1 cellular context compared by ENCODE assay signal in the genomic region with DNA sequence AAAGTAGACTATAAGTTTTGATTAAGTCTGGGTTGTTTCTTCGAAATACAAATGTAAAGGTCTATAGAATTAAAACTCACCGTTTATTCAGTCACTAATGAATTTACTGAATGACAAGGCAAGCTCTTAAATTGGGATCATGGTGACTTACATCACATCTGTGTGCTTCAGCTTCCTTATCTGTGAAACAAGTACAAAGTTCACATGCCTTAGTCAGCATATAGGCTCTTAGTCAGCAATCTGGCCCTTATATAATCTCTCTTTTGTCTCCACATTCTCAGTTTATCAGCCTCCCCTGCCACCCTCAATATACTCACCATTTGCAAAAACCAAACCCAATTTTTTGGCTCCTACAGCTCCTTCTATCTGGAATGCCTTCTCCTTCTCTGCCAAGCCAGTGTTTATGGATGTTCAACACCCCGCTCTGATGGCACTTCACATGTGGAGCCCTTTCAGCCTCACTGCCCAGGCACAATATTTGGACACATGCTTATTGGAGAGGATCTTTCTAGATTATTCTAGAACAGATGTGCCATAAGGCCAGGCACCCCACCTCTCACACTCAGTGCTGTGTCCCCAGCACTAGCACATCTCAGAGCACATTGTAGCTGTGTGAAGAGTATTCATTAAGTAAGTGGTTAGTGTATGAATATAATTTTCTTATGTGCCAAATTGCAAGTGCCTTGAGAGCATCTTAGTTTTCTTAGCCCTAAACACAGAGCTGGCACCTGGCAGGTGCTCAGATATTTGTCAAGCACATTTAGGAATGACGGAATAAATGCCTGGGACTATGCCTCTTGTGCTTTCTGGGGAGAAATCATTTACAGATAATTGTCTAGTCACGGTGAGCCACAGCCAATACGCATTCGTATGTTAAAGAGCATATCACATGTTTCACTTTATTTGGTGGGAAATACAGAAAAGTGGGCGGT.
TF ChIP-seq lines count a peak whose summit lies in the region.

No MANE protein-coding gene starts in this region.

TF ChIP-seq in HepG2, 621 proteins besides CTCF, POLR2A, EP300 and RAD21 (continued from another document and continues in another):
- TF ChIP-seq, protein P1, sequence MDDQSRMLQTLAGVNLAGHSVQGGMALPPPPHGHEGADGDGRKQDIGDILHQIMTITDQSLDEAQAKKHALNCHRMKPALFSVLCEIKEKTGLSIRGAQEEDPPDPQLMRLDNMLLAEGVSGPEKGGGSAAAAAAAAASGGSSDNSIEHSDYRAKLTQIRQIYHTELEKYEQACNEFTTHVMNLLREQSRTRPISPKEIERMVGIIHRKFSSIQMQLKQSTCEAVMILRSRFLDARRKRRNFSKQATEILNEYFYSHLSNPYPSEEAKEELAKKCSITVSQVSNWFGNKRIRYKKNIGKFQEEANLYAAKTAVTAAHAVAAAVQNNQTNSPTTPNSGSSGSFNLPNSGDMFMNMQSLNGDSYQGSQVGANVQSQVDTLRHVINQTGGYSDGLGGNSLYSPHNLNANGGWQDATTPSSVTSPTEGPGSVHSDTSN (CRISPR knock-in tag; IDR thresholded peaks at IDR 0.05; ENCODE audit: borderline replicate concordance): no peak
- no peak for TF ChIP-seq MXD4 (CRISPR knock-in tag; IDR thresholded peaks at IDR 0.05)
- TF ChIP-seq ZNF761 (CRISPR knock-in tag; conservative IDR thresholded peaks at IDR 0.05): no peak
- TF ChIP-seq ZNF251 (CRISPR knock-in tag; IDR thresholded peaks at IDR 0.05): no peak
- no peak for TF ChIP-seq ZBTB7A (CRISPR knock-in tag; IDR thresholded peaks at IDR 0.05)
- TF ChIP-seq, protein P2, sequence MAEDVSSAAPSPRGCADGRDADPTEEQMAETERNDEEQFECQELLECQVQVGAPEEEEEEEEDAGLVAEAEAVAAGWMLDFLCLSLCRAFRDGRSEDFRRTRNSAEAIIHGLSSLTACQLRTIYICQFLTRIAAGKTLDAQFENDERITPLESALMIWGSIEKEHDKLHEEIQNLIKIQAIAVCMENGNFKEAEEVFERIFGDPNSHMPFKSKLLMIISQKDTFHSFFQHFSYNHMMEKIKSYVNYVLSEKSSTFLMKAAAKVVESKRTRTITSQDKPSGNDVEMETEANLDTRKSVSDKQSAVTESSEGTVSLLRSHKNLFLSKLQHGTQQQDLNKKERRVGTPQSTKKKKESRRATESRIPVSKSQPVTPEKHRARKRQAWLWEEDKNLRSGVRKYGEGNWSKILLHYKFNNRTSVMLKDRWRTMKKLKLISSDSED (CRISPR knock-in tag; IDR thresholded peaks at IDR 0.05): no peak
- TF ChIP-seq SATB2 (CRISPR knock-in tag; IDR thresholded peaks at IDR 0.05): no peak
- TF ChIP-seq ZNF75D (CRISPR knock-in tag; IDR thresholded peaks at IDR 0.05; ENCODE audit: borderline replicate concordance): no peak
- TF ChIP-seq ZNF619 (CRISPR knock-in tag; IDR thresholded peaks at IDR 0.05): no peak
- TF ChIP-seq ISX (CRISPR knock-in tag; conservative IDR thresholded peaks at IDR 0.05): no peak
- no peak for TF ChIP-seq CC2D1A (CRISPR knock-in tag; IDR thresholded peaks at IDR 0.05)
- no peak; the same call in 1 of the 2 replicates for TF ChIP-seq ZSCAN25 (CRISPR knock-in tag; IDR thresholded peaks at IDR 0.05)
- peak; percentile 66 for TF ChIP-seq ASH2L (IDR thresholded peaks at IDR 0.05; ENCODE audit: insufficient read length, low read depth, low read length)
- TF ChIP-seq TBL1XR1 (IDR thresholded peaks at IDR 0.05; ENCODE audit: borderline replicate concordance, low read length, partially characterized antibody): peak; percentile 77
- TF ChIP-seq ZNF780A (CRISPR knock-in tag; IDR thresholded peaks at IDR 0.05): no peak
- TF ChIP-seq MTA3 (CRISPR knock-in tag; IDR thresholded peaks at IDR 0.05): no peak
- TF ChIP-seq ERF (CRISPR knock-in tag; IDR thresholded peaks at IDR 0.05): peak; percentile 62; the same call in 1 of the 2 replicates
- TF ChIP-seq ZFP37 (CRISPR knock-in tag; IDR thresholded peaks at IDR 0.05; ENCODE audit: borderline replicate concordance): no peak
- TF ChIP-seq ZHX1 (CRISPR knock-in tag; IDR thresholded peaks at IDR 0.05; ENCODE audit: low read depth): no peak
- TF ChIP-seq NONO (IDR thresholded peaks at IDR 0.05): no peak
- no peak for TF ChIP-seq NONO (CRISPR knock-in tag; conservative IDR thresholded peaks at IDR 0.05)
- TF ChIP-seq, protein P3, sequence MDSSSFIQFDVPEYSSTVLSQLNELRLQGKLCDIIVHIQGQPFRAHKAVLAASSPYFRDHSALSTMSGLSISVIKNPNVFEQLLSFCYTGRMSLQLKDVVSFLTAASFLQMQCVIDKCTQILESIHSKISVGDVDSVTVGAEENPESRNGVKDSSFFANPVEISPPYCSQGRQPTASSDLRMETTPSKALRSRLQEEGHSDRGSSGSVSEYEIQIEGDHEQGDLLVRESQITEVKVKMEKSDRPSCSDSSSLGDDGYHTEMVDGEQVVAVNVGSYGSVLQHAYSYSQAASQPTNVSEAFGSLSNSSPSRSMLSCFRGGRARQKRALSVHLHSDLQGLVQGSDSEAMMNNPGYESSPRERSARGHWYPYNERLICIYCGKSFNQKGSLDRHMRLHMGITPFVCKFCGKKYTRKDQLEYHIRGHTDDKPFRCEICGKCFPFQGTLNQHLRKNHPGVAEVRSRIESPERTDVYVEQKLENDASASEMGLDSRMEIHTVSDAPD (CRISPR knock-in tag; IDR thresholded peaks at IDR 0.05): 0 out of 2 replicates have a peak, but pooled peaks have one; percentile 54
- TF ChIP-seq ZFP62 (CRISPR knock-in tag; IDR thresholded peaks at IDR 0.05): no peak
- TF ChIP-seq MEF2D (CRISPR knock-in tag; IDR thresholded peaks at IDR 0.05): peak; percentile 81
- TF ChIP-seq ZNF292 (CRISPR knock-in tag; IDR thresholded peaks at IDR 0.05; ENCODE audit: borderline replicate concordance, low read depth): peak; percentile 50; the same call in 1 of the 2 replicates
- no peak for TF ChIP-seq CCDC6 (CRISPR knock-in tag; IDR thresholded peaks at IDR 0.05)
- peak; percentile 96 for TF ChIP-seq HNF4G (IDR thresholded peaks at IDR 0.05; ENCODE audit: borderline replicate concordance, low read depth, low read length)
- TF ChIP-seq HNF4G (CRISPR knock-in tag; IDR thresholded peaks at IDR 0.05; ENCODE audit: borderline replicate concordance, low read depth): peak; percentile 57; the same call in 1 of the 2 replicates
- TF ChIP-seq ZNF296 (CRISPR knock-in tag; conservative IDR thresholded peaks at IDR 0.05): no peak
- no peak for TF ChIP-seq EEA1 (CRISPR knock-in tag; IDR thresholded peaks at IDR 0.05; ENCODE audit: borderline replicate concordance)
- no peak for TF ChIP-seq ZNF367 (CRISPR knock-in tag; IDR thresholded peaks at IDR 0.05; ENCODE audit: borderline replicate concordance)
- TF ChIP-seq HNRNPH1 (optimal IDR thresholded peaks at IDR 0.05; ENCODE audit: low read depth, low read length): no peak
- no peak for TF ChIP-seq JUND (CRISPR knock-in tag; IDR thresholded peaks at IDR 0.05)
- TF ChIP-seq, protein P4, sequence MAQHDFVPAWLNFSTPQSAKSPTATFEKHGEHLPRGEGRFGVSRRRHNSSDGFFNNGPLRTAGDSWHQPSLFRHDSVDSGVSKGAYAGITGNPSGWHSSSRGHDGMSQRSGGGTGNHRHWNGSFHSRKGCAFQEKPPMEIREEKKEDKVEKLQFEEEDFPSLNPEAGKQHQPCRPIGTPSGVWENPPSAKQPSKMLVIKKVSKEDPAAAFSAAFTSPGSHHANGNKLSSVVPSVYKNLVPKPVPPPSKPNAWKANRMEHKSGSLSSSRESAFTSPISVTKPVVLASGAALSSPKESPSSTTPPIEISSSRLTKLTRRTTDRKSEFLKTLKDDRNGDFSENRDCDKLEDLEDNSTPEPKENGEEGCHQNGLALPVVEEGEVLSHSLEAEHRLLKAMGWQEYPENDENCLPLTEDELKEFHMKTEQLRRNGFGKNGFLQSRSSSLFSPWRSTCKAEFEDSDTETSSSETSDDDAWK (CRISPR knock-in tag; IDR thresholded peaks at IDR 0.05): no peak
- TF ChIP-seq, protein P5, sequence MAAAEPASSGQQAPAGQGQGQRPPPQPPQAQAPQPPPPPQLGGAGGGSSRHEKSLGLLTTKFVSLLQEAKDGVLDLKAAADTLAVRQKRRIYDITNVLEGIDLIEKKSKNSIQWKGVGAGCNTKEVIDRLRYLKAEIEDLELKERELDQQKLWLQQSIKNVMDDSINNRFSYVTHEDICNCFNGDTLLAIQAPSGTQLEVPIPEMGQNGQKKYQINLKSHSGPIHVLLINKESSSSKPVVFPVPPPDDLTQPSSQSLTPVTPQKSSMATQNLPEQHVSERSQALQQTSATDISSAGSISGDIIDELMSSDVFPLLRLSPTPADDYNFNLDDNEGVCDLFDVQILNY (CRISPR knock-in tag; conservative IDR thresholded peaks at IDR 0.05): no peak
- TF ChIP-seq ZNF331 (CRISPR knock-in tag; IDR thresholded peaks at IDR 0.05): peak; percentile 76; the same call in 1 of the 2 replicates
- TF ChIP-seq SKI (IDR thresholded peaks at IDR 0.05; ENCODE audit: partially characterized antibody): peak; percentile 51
- TF ChIP-seq FOXM1 (CRISPR knock-in tag; IDR thresholded peaks at IDR 0.05): no peak
- no peak for TF ChIP-seq ATF7-NPFF (CRISPR knock-in tag; IDR thresholded peaks at IDR 0.05; ENCODE audit: low read depth)
- no peak for TF ChIP-seq KLF12 (CRISPR knock-in tag; IDR thresholded peaks at IDR 0.05; ENCODE audit: borderline replicate concordance)
- no peak for TF ChIP-seq RBM22 (optimal IDR thresholded peaks at IDR 0.05; ENCODE audit: low read length)
- peak; percentile 85; the same call in 1 of the 2 replicates for TF ChIP-seq ZNF614 (CRISPR knock-in tag; IDR thresholded peaks at IDR 0.05; ENCODE audit: borderline replicate concordance)
- TF ChIP-seq EZH2 (conservative IDR thresholded peaks at IDR 0.05; ENCODE audit: low read depth, low read length): no peak
- TF ChIP-seq PATZ1 (CRISPR knock-in tag; IDR thresholded peaks at IDR 0.05): peak; percentile 19; the same call in 1 of the 2 replicates
- TF ChIP-seq NPAS2 (CRISPR knock-in tag; IDR thresholded peaks at IDR 0.05; ENCODE audit: borderline replicate concordance): no peak
- TF ChIP-seq ZNF772 (CRISPR knock-in tag; IDR thresholded peaks at IDR 0.05): no peak
- peak; percentile 71 for TF ChIP-seq PITX1 (CRISPR knock-in tag; IDR thresholded peaks at IDR 0.05)
- TF ChIP-seq, protein P6, sequence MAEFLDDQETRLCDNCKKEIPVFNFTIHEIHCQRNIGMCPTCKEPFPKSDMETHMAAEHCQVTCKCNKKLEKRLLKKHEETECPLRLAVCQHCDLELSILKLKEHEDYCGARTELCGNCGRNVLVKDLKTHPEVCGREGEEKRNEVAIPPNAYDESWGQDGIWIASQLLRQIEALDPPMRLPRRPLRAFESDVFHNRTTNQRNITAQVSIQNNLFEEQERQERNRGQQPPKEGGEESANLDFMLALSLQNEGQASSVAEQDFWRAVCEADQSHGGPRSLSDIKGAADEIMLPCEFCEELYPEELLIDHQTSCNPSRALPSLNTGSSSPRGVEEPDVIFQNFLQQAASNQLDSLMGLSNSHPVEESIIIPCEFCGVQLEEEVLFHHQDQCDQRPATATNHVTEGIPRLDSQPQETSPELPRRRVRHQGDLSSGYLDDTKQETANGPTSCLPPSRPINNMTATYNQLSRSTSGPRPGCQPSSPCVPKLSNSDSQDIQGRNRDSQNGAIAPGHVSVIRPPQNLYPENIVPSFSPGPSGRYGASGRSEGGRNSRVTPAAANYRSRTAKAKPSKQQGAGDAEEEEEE (CRISPR knock-in tag; IDR thresholded peaks at IDR 0.05; ENCODE audit: borderline replicate concordance): no peak
- no peak for TF ChIP-seq KDM5B (CRISPR knock-in tag; IDR thresholded peaks at IDR 0.05; ENCODE audit: borderline replicate concordance)
- no peak for TF ChIP-seq ATRX (CRISPR knock-in tag; IDR thresholded peaks at IDR 0.05; ENCODE audit: borderline replicate concordance)
- no peak for TF ChIP-seq NRL (CRISPR knock-in tag; IDR thresholded peaks at IDR 0.05; ENCODE audit: borderline replicate concordance)
- TF ChIP-seq ZBTB25 (CRISPR knock-in tag; IDR thresholded peaks at IDR 0.05): no peak
- TF ChIP-seq ZFP90 (CRISPR knock-in tag; IDR thresholded peaks at IDR 0.05; ENCODE audit: borderline replicate concordance): no peak
- peak; percentile 62; the same call in 1 of the 2 replicates for TF ChIP-seq CEBPB (IDR thresholded peaks at IDR 0.05; ENCODE audit: borderline replicate concordance, low read depth, low read length)
- peak; percentile 98 for TF ChIP-seq MAFG (CRISPR knock-in tag; IDR thresholded peaks at IDR 0.05)
- TF ChIP-seq HNF4A (CRISPR knock-in tag; IDR thresholded peaks at IDR 0.05): peak; percentile 97
